ENCODE assay signal across 8 cellular contexts in genomic region chr7:34823650-34824258, GRCh38.
DNase-seq lines count a peak whose midpoint lies in the region; ATAC-seq and TF ChIP-seq lines count a peak whose summit lies in the region.

No MANE protein-coding gene starts in this region.

- TF ChIP-seq POLR2A in esophagus squamous epithelium (IDR thresholded peaks at IDR 0.05) = no peak
- no peak for TF ChIP-seq POLR2A in upper lobe of left lung (IDR thresholded peaks at IDR 0.05)

- no peaks in the 10 kb centered on the region for H3K4me1 ChIP-seq in esophagus squamous epithelium
- H3K4me1 ChIP-seq in upper lobe of left lung = no peaks in the 10 kb centered on the region

- TF ChIP-seq CTCF in AG10803 (conservative IDR thresholded peaks at IDR 0.05; ENCODE audit: low read length) (peak; percentile 95), esophagus squamous epithelium (IDR thresholded peaks at IDR 0.05) (peak; percentile 70 to 80 (median 78)), upper lobe of left lung (IDR thresholded peaks at IDR 0.05) (peak; percentile 51 to 84 (median 62))

- H3K27me3 ChIP-seq in esophagus squamous epithelium (no peaks in the 10 kb centered on the region), upper lobe of left lung (no peaks in the 10 kb centered on the region)

- intact Hi-C loops in esophagus squamous epithelium (cut with DNase I) = no loop called here

- H3K36me3 ChIP-seq in esophagus squamous epithelium = no peaks in the 10 kb centered on the region
- H3K36me3 ChIP-seq in upper lobe of left lung = no peaks in the 10 kb centered on the region

- TF ChIP-seq EP300 in upper lobe of left lung (IDR thresholded peaks at IDR 0.05) = no peak

- DNase-seq in AG10803 (ENCODE audit: low read depth) = peak; percentile 52
- peak; percentile 45 for DNase-seq in NCI-H526 treated with DMSO at 0.1 percent for 48 hours (lab: John Stamatoyannopoulos, UW)
- DNase-seq in activated CD8-positive, alpha-beta memory T cell treated with anti-CD3 and anti-CD28 coated beads, Interleukin-2, amount 50 U/mL, for 48 hours = peak; percentile 74
- DNase-seq in esophagus squamous epithelium (lab: John Stamatoyannopoulos, UW) = no peak
- peak in 32 of 56 donors; percentile 2 to 74 (median 25) for DNase-seq in nucleus accumbens (lab: John Stamatoyannopoulos, UW)
- peak in 1 of 2 donors; percentile 34 for DNase-seq in upper lobe of left lung

- peak; percentile 96 for ATAC-seq in GM18511 (IDR thresholded peaks at IDR 0.05; ENCODE audit: unreplicated experiment)
- peak; percentile 75 for ATAC-seq in HG03060 (IDR thresholded peaks at IDR 0.05; ENCODE audit: low read depth, unreplicated experiment)
- peak in 1 of 2 donors; percentile 75 for ATAC-seq in upper lobe of left lung (ENCODE audit: low FRiP score in 2 of 2)

- H3K4me3 ChIP-seq in AG10803 (ENCODE audit: low read length) (no peak overlapping the region), esophagus squamous epithelium (no peak overlapping the region), upper lobe of left lung (no peak overlapping the region)

- WGBS in esophagus squamous epithelium, 2 donors = 35 to 47% methylated on average over 7 of the region's 7 CpGs
- 49 to 53% methylated on average over 7 of the region's 7 CpGs for WGBS in upper lobe of left lung, 2 donors

- H3K9me3 ChIP-seq in esophagus squamous epithelium = no peaks in the 10 kb centered on the region
- H3K9me3 ChIP-seq in upper lobe of left lung = no peaks in the 10 kb centered on the region

- H3K27ac ChIP-seq in esophagus squamous epithelium (no peak overlapping the region), upper lobe of left lung (no peak overlapping the region)
